In genomic region chr19:10543059-10543419, GRCh38 we compare ENCODE assay signal across 1 cellular context.
TF ChIP-seq lines count a peak whose summit lies in the region.

No MANE protein-coding gene starts in this region.

TF ChIP-seq in IMR-90, 13 proteins besides CTCF, POLR2A, EP300 and RAD21:
- TF ChIP-seq NFE2L2 (IDR thresholded peaks at IDR 0.05; ENCODE audit: low read depth, low read length) (no peak), MXI1 (IDR thresholded peaks at IDR 0.05; ENCODE audit: borderline replicate concordance, low read depth, low read length) (no peak), RFX5 (IDR thresholded peaks at IDR 0.05; ENCODE audit: low read depth, low read length) (no peak), MAFK (IDR thresholded peaks at IDR 0.05; ENCODE audit: low read depth, low read length) (no peak), CEBPB (IDR thresholded peaks at IDR 0.05; ENCODE audit: low read depth, low read length) (no peak), FOS (IDR thresholded peaks at IDR 0.05; ENCODE audit: low read depth, low read length) (no peak), CHD1 (IDR thresholded peaks at IDR 0.05; ENCODE audit: low read depth, low read length) (no peak), MAZ (IDR thresholded peaks at IDR 0.05; ENCODE audit: borderline replicate concordance, low read depth, low read length) (no peak), SMC3 (IDR thresholded peaks at IDR 0.05; ENCODE audit: low read depth, low read length) (no peak), BHLHE40 (IDR thresholded peaks at IDR 0.05; ENCODE audit: low read depth, low read length) (no peak), ELK1 (IDR thresholded peaks at IDR 0.05; ENCODE audit: borderline replicate concordance, low read depth, low read length) (no peak), RCOR1 (IDR thresholded peaks at IDR 0.05; ENCODE audit: insufficient replicate concordance, low read length) (no peak)
- TF ChIP-seq, protein P1, sequence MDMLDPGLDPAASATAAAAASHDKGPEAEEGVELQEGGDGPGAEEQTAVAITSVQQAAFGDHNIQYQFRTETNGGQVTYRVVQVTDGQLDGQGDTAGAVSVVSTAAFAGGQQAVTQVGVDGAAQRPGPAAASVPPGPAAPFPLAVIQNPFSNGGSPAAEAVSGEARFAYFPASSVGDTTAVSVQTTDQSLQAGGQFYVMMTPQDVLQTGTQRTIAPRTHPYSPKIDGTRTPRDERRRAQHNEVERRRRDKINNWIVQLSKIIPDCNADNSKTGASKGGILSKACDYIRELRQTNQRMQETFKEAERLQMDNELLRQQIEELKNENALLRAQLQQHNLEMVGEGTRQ (IDR thresholded peaks at IDR 0.05; ENCODE audit: low read depth, low read length) = no peak
